Comparison of ENCODE assay signal across 9 cellular contexts in the genomic region with DNA sequence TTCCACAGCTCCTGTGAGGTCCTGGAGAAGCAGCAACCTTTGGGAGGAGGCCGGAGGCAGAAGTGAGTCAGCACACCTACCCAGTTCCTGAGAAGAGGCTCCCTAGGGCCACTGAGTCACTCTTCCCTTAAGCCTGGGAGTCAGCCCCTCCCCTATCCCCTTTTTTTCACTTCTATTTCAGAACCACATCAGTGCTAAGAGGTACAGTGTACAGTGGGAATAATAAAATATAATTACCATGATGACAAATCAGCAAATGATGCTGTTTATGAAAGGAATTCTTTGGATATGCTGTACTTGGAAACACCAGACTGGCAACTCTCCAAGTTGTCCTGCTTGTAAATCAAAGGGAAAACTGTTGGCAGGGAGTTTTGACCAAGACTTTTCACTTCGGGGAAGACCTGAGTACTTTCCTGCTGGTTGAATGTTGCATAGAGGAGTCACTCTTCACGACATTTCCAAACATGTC. TPM values are rescaled to one million over a fixed set of nuclear protein-coding genes. Genes with fewer than 3 reads are reported as not detected.
DNase-seq lines count a peak whose midpoint lies in the region; ATAC-seq and TF ChIP-seq lines count a peak whose summit lies in the region.
"Had no signal": no experiment of that assay in that cellular context is flagged by ENCODE, and none has a peak within 500 bp of the region (broad histone marks: within the 10 kb centered on the region; RNA-seq: fewer than 3 reads in every experiment).

No MANE protein-coding gene starts in this region.

- no peaks in the 10 kb centered on the region for H3K4me1 ChIP-seq in breast epithelium
- H3K4me1 ChIP-seq in osteoblast (ENCODE audit: insufficient read depth, low read length), result peaks cover 42% of the 10 kb centered on the region

- no peak for TF ChIP-seq CTCF in LNCaP clone FGC (IDR thresholded peaks at IDR 0.05; ENCODE audit: control insufficient read depth, extremely low read depth, insufficient read depth)
- no peak for TF ChIP-seq CTCF in breast epithelium (IDR thresholded peaks at IDR 0.05)
- TF ChIP-seq CTCF in osteoblast (IDR thresholded peaks at IDR 0.05; ENCODE audit: extremely low read depth, low read depth, low read length), result no peak

- H3K36me3 ChIP-seq in breast epithelium, result no peaks in the 10 kb centered on the region
- no peaks in the 10 kb centered on the region for H3K36me3 ChIP-seq in osteoblast (ENCODE audit: insufficient read depth, low read length)

- ATAC-seq in HG03139 (IDR thresholded peaks at IDR 0.05; ENCODE audit: unreplicated experiment) (no peak), GM21367 (IDR thresholded peaks at IDR 0.05; ENCODE audit: unreplicated experiment) (no peak)

- peak overlapping the region; percentile 57 for H3K4me2 ChIP-seq in osteoblast (ENCODE audit: insufficient read depth, low read length)

- H3K27me3 ChIP-seq in breast epithelium (no peaks in the 10 kb centered on the region), osteoblast (ENCODE audit: insufficient read depth, low read length) (no peaks in the 10 kb centered on the region)

- no peaks in the 10 kb centered on the region for H3K79me2 ChIP-seq in osteoblast (ENCODE audit: insufficient read depth, low read length)

- DNase-seq in DMS79 (lab: John Stamatoyannopoulos, UW) (peak; percentile 49), LNCaP clone FGC (ENCODE audit: low read depth) (peak; percentile 54), breast epithelium (ENCODE audit: low spot score in 2 of 2) (no peak), osteoblast (ENCODE audit: insufficient read length, low spot score, missing footprints) (peak; percentile 89), G401 (ENCODE audit: low spot score) (no peak), HuH-7 (ENCODE audit: low spot score) (no peak)
- DNase-seq: NCI-H1092 treated with DMSO at 0.1 percent for 48 hours had no signal

- peak overlapping the region; percentile 23 to 36 for H3K27ac ChIP-seq in breast epithelium
- peak overlapping the region; percentile 97 for H3K27ac ChIP-seq in osteoblast (ENCODE audit: low read depth, low read length)

- H4K20me1 ChIP-seq in osteoblast (ENCODE audit: insufficient read depth, low read length), result no peaks in the 10 kb centered on the region

- H3K4me3 ChIP-seq in LNCaP clone FGC (ENCODE audit: low read depth, low read length), result no peak overlapping the region
- no peak overlapping the region for H3K4me3 ChIP-seq in breast epithelium
- no peak overlapping the region for H3K4me3 ChIP-seq in osteoblast (ENCODE audit: insufficient read depth, low read length)

- H2AFZ ChIP-seq in osteoblast (ENCODE audit: low read length), result no peak overlapping the region

- in situ Hi-C loops in G401 (cut with HindIII; ENCODE audit: low sequenced_read_pairs), result no loop called here

- intact Hi-C loops in breast epithelium (cut with DNase I; ENCODE audit: low total_unique reads), result no loop called here

- H3K9me3 ChIP-seq in breast epithelium (no peaks in the 10 kb centered on the region), osteoblast (ENCODE audit: low read depth, low read length) (no peaks in the 10 kb centered on the region)

- TF ChIP-seq POLR2A in breast epithelium (IDR thresholded peaks at IDR 0.05), result no peak

RNA-seq across cellular contexts. Expression of a gene that starts 7.8 kb away (rescaled TPM):
- total RNA-seq in breast epithelium (not detected), osteoblast (not detected in 2 replicates)
- not detected in 2 replicates for total RNA-seq in G401 (2014; rRNA removed; shearing (Covaris generic))

RNA-seq across cellular contexts. Expression of a gene that starts 36.5 kb away (rescaled TPM):
- total RNA-seq in breast epithelium (10 to 100 TPM; 14.6 to 28.0 (median 16.1) TPM), osteoblast (21.7 and 24.5 TPM in 2 replicates)
- total RNA-seq in G401 (2014; rRNA removed; shearing (Covaris generic)), result 8.7 and 9.1 TPM in 2 replicates

Comparison
In these comparisons a context has a peak if more than half of its experiments do, and no peak if none do; other contexts are left out.
1. DNase-seq: peak in DMS79 (single experiment), LNCaP clone FGC (single experiment) and osteoblast (single experiment); none in breast epithelium (0 of 2), G401 (single experiment) and HuH-7 (single experiment).